Comparison of ENCODE assay signal across 14 cellular contexts in genomic region chr22:28620244-28620922, GRCh38.
"Had no signal": no experiment of that assay in that cellular context is flagged by ENCODE, and none has a peak within 500 bp of the region (broad histone marks: within the 10 kb centered on the region; RNA-seq: fewer than 3 reads in every experiment).

No MANE protein-coding gene starts in this region.

- H3K4me1 ChIP-seq: SJSA1, testis had no signal

- H3K27ac ChIP-seq: SJSA1, skin epidermis, testis had no signal

- ATAC-seq: activated CD4-positive, CD25-positive, alpha-beta regulatory T cell treated with anti-CD3 and anti-CD28 coated beads, Interleukin-2, amount 50 U/mL, for 24 hours; natural killer cell; stimulated activated effector memory CD8-positive, alpha-beta T cell treated with anti-CD3 and anti-CD28 coated beads, Interleukin-12 subunit alpha, Interleukin-12 subunit beta, amount 100 ng/mL, for 72 hours had no signal

- H3K27me3 ChIP-seq: SJSA1, testis had no signal

- H3K36me3 ChIP-seq: SJSA1 had no signal

- H3K4me3 ChIP-seq: SJSA1, skin epidermis, testis had no signal

- DNase-seq: activated CD4-positive, alpha-beta T cell treated with anti-CD3 and anti-CD28 coated beads, Interleukin-2, amount 50 U/mL, for 4 hours; activated naive CD4-positive, alpha-beta T cell treated with anti-CD3 and anti-CD28 coated beads, Interleukin-2, amount 50 U/mL, for 16 hours; activated T-cell treated with anti-CD3 and anti-CD28 coated beads, Interleukin-2, amount 50 U/mL, for 1 hour; amniotic stem cell; cerebellar nuclear complex; hypothalamus; left cardiac atrium; natural killer cell; occipital lobe; testis had no signal

- H3K9me3 ChIP-seq: SJSA1, testis had no signal
